ENCODE assay signal across 2 cellular contexts in the genomic region with DNA sequence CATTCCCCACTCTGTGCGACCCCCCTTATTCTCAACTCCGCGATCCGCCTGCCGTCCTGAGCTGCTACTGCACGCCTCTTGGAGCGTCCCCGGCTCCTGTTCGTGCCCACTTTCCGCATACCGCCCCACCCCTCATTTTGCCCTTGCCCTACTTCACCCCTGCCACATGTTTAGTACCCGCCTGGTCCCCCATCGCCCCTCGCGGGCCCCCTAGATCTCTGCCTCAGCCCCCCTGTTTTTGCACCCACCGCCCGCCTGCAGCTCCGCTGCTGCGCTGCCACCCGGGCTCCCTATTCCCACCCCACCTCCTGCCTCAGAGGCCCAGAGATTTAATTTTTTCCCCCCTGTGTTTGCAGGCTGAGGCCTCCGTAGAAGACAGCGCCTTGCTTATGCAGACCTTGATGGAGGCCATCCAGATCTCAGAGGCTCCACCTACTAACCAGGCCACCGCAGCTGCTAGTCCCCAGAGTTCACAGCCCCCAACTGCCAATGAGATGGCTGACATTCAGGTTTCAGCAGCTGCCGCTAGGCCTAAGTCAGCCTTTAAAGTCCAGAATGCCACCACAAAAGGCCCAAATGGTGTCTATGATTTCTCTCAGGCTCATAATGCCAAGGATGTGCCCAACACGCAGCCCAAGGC.
TF ChIP-seq lines count a peak whose summit lies in the region.

No MANE protein-coding gene starts in this region.

TF ChIP-seq in SK-N-SH treated with all-trans-retinoic acid at 6 μM for 48 hours, 23 proteins besides CTCF, POLR2A, EP300 and RAD21 (continued from another document):
- TF ChIP-seq, protein P1, sequence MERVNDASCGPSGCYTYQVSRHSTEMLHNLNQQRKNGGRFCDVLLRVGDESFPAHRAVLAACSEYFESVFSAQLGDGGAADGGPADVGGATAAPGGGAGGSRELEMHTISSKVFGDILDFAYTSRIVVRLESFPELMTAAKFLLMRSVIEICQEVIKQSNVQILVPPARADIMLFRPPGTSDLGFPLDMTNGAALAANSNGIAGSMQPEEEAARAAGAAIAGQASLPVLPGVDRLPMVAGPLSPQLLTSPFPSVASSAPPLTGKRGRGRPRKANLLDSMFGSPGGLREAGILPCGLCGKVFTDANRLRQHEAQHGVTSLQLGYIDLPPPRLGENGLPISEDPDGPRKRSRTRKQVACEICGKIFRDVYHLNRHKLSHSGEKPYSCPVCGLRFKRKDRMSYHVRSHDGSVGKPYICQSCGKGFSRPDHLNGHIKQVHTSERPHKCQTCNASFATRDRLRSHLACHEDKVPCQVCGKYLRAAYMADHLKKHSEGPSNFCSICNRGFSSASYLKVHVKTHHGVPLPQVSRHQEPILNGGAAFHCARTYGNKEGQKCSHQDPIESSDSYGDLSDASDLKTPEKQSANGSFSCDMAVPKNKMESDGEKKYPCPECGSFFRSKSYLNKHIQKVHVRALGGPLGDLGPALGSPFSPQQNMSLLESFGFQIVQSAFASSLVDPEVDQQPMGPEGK (CRISPR knock-in tag; IDR thresholded peaks at IDR 0.05; ENCODE audit: borderline replicate concordance), result no peak
- TF ChIP-seq ZNF8 (CRISPR knock-in tag; IDR thresholded peaks at IDR 0.05), result no peak
- no peak for TF ChIP-seq ZNF565 (CRISPR knock-in tag; conservative IDR thresholded peaks at IDR 0.05; ENCODE audit: low read depth)
- TF ChIP-seq CREB5 (CRISPR knock-in tag; IDR thresholded peaks at IDR 0.05; ENCODE audit: low read depth), result no peak
- no peak for TF ChIP-seq TOX (CRISPR knock-in tag; IDR thresholded peaks at IDR 0.05; ENCODE audit: borderline replicate concordance)
- TF ChIP-seq GLIS3 (CRISPR knock-in tag; IDR thresholded peaks at IDR 0.05), result no peak
- no peak for TF ChIP-seq POU6F1 (CRISPR knock-in tag; IDR thresholded peaks at IDR 0.05; ENCODE audit: borderline replicate concordance, low read depth)
- TF ChIP-seq ESRRG (CRISPR knock-in tag; IDR thresholded peaks at IDR 0.05), result no peak
- no peak for TF ChIP-seq BACH2 (CRISPR knock-in tag; IDR thresholded peaks at IDR 0.05; ENCODE audit: borderline replicate concordance)
- no peak for TF ChIP-seq ZNF70 (CRISPR knock-in tag; IDR thresholded peaks at IDR 0.05)
- no peak for TF ChIP-seq SNAI2 (CRISPR knock-in tag; IDR thresholded peaks at IDR 0.05)
- TF ChIP-seq ISL1 (CRISPR knock-in tag; IDR thresholded peaks at IDR 0.05), result no peak
- no peak for TF ChIP-seq ZC3H10 (CRISPR knock-in tag; IDR thresholded peaks at IDR 0.05)
- TF ChIP-seq ZFP3 (CRISPR knock-in tag; IDR thresholded peaks at IDR 0.05), result no peak
- no peak for TF ChIP-seq CSDC2 (CRISPR knock-in tag; IDR thresholded peaks at IDR 0.05)
- no peak for TF ChIP-seq ARNTL (CRISPR knock-in tag; IDR thresholded peaks at IDR 0.05; ENCODE audit: borderline replicate concordance, low read depth)
- TF ChIP-seq TSHZ2 (CRISPR knock-in tag; IDR thresholded peaks at IDR 0.05), result no peak

TF ChIP-seq in HEK293, 187 proteins besides CTCF, POLR2A, EP300 and RAD21 (continued from another document):
- TF ChIP-seq, protein P2, sequence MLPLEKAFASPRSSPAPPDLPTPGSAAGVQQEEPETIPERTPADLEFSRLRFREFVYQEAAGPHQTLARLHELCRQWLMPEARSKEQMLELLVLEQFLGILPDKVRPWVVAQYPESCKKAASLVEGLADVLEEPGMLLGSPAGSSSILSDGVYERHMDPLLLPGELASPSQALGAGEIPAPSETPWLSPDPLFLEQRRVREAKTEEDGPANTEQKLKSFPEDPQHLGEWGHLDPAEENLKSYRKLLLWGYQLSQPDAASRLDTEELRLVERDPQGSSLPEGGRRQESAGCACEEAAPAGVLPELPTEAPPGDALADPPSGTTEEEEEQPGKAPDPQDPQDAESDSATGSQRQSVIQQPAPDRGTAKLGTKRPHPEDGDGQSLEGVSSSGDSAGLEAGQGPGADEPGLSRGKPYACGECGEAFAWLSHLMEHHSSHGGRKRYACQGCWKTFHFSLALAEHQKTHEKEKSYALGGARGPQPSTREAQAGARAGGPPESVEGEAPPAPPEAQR (tag by site-specific recombination; IDR thresholded peaks at IDR 0.05), result no peak
- TF ChIP-seq ZNF174 (tag by site-specific recombination; IDR thresholded peaks at IDR 0.05) (no peak), ZNF26 (tag by site-specific recombination; IDR thresholded peaks at IDR 0.05) (no peak), ZNF639 (tag by site-specific recombination; IDR thresholded peaks at IDR 0.05) (no peak), ZNF501 (tag by site-specific recombination; IDR thresholded peaks at IDR 0.05) (no peak), ZBTB48 (tag by site-specific recombination; IDR thresholded peaks at IDR 0.05) (no peak), ZNF561 (tag by site-specific recombination; IDR thresholded peaks at IDR 0.05; ENCODE audit: borderline replicate concordance) (no peak), ZNF423 (tag by site-specific recombination; IDR thresholded peaks at IDR 0.05) (no peak), YY1 (tag by site-specific recombination; IDR thresholded peaks at IDR 0.05) (no peak), PRDM10 (tag by site-specific recombination; IDR thresholded peaks at IDR 0.05) (no peak)
